16 cellular contexts compared by ENCODE assay signal in the genomic region with DNA sequence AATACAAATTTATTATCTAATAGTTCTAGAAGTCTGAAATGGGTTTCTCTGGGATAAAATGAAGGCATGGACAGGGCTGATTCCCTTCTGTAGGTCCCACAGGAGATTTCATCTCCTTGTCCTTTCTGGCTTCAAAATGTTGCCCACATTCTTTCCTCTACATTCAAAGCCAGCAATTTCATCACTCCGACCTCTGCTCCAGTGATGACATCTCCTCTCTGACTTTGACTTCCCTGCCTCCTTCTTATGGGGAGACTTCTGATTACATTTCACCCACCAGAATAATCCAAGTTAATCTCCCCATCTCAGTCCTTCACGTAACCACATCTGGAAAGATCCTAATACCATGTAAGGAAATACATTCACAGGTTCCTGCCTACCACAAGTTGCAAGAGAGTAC.
DNase-seq lines count a peak whose midpoint lies in the region; ATAC-seq and TF ChIP-seq lines count a peak whose summit lies in the region.
"Had no signal": no experiment of that assay in that cellular context is flagged by ENCODE, and none has a peak within 500 bp of the region (broad histone marks: within the 10 kb centered on the region; RNA-seq: fewer than 3 reads in every experiment).

No MANE protein-coding gene starts in this region.

- H3K27ac ChIP-seq in suprapubic skin, result peak overlapping the region; percentile 57
- H3K27ac ChIP-seq in sigmoid colon, result no peak overlapping the region
- H3K27ac ChIP-seq: A549, C4-2B had no signal

- peaks cover 40% of the 10 kb centered on the region for H3K4me1 ChIP-seq in suprapubic skin
- H3K4me1 ChIP-seq in sigmoid colon, result no peaks in the 10 kb centered on the region
- H3K4me1 ChIP-seq: A549, BE2C had no signal

- TF ChIP-seq EP300 in suprapubic skin (IDR thresholded peaks at IDR 0.05) (no peak), sigmoid colon (IDR thresholded peaks at IDR 0.05) (no peak)

- 71% methylated on average over 2 of the region's 2 CpGs for WGBS in suprapubic skin
- WGBS in sigmoid colon, 2 donors, result 85 to 87% methylated on average over 2 of the region's 2 CpGs

- ATAC-seq in left lobe of liver (peak; percentile 74), HG02938 (IDR thresholded peaks at IDR 0.05; ENCODE audit: unreplicated experiment) (no peak)
- ATAC-seq: A549; CD8-positive, alpha-beta T cell had no signal

- intact Hi-C loops in sigmoid colon (cut with DNase I), result no loop called here

- no peaks in the 10 kb centered on the region for H3K36me3 ChIP-seq in suprapubic skin
- H3K36me3 ChIP-seq in sigmoid colon, result no peaks in the 10 kb centered on the region
- H3K36me3 ChIP-seq: BE2C had no signal

- no peaks in the 10 kb centered on the region for H3K27me3 ChIP-seq in suprapubic skin
- H3K27me3 ChIP-seq in sigmoid colon, result no peaks in the 10 kb centered on the region
- H3K27me3 ChIP-seq: BE2C had no signal

- H3K9me3 ChIP-seq in suprapubic skin, result no peaks in the 10 kb centered on the region
- H3K9me3 ChIP-seq in sigmoid colon, result peaks cover 0 to 6% (median 0%) of the 10 kb centered on the region in 4 donors
- H3K9me3 ChIP-seq: A549, BE2C had no signal

- peak; percentile 15 for DNase-seq in choroid plexus epithelial cell (ENCODE audit: low read depth)
- peak; percentile 54 for DNase-seq in fibroblast of pulmonary artery (ENCODE audit: low read depth)
- DNase-seq in left lobe of liver (ENCODE audit: low spot score), result no peak
- DNase-seq in suprapubic skin (ENCODE audit: low spot score in 2 of 2), result no peak
- no peak for DNase-seq in sigmoid colon
- no peak for DNase-seq in DMS153 (lab: John Stamatoyannopoulos, UW)
- DNase-seq in central memory CD4-positive, alpha-beta T cell, result no peak
- DNase-seq: BE2C; CD8-positive, alpha-beta T cell; COR-L47; DMS53; HCEC 1CT; HFFc6 had no signal

- no peak for TF ChIP-seq CTCF in choroid plexus epithelial cell (conservative IDR thresholded peaks at IDR 0.05; ENCODE audit: low read depth, low read length)
- no peak for TF ChIP-seq CTCF in fibroblast of pulmonary artery (IDR thresholded peaks at IDR 0.05; ENCODE audit: low read length, missing control alignments)
- TF ChIP-seq CTCF in suprapubic skin (IDR thresholded peaks at IDR 0.05), result no peak
- no peak for TF ChIP-seq CTCF in sigmoid colon (IDR thresholded peaks at IDR 0.05)

- TF ChIP-seq POLR2A in suprapubic skin (IDR thresholded peaks at IDR 0.05) (no peak), sigmoid colon (IDR thresholded peaks at IDR 0.05) (no peak)

- H3K4me3 ChIP-seq in choroid plexus epithelial cell (ENCODE audit: low read depth, low read length), result no peak overlapping the region
- H3K4me3 ChIP-seq in fibroblast of pulmonary artery (replicated peaks; ENCODE audit: low read depth, low read length), result no peak overlapping the region
- H3K4me3 ChIP-seq in suprapubic skin, result no peak overlapping the region
- H3K4me3 ChIP-seq in sigmoid colon, result no peak overlapping the region
- H3K4me3 ChIP-seq: A549 had no signal

Comparison
In these comparisons a context has a peak if more than half of its experiments do, and no peak if none do; other contexts are left out.
1. DNase-seq: peak in choroid plexus epithelial cell (single experiment) and fibroblast of pulmonary artery (single experiment); none in left lobe of liver (single experiment), suprapubic skin (0 of 2), sigmoid colon (single experiment), DMS153 (single experiment) and central memory CD4-positive, alpha-beta T cell (single experiment).